Comparison of ENCODE assay signal across 24 cellular contexts in genomic region chr13:111511219-111511732, GRCh38.
"Had no signal": no experiment of that assay in that cellular context is flagged by ENCODE, and none has a peak within 500 bp of the region (broad histone marks: within the 10 kb centered on the region; RNA-seq: fewer than 3 reads in every experiment).

No MANE protein-coding gene starts in this region.

- ATAC-seq: activated CD4-positive, CD25-positive, alpha-beta regulatory T cell treated with anti-CD3 and anti-CD28 coated beads, Interleukin-2, amount 50 U/mL, for 24 hours; activated CD8-positive, alpha-beta T cell treated with anti-CD3 and anti-CD28 coated beads for 36 hours; activated T-cell treated with anti-CD3 and anti-CD28 coated beads, Interleukin-2, amount 50 U/mL, for 72 hours; body of pancreas; SK-N-SH treated with all-trans-retinoic acid at 6 μM for 48 hours had no signal

- H3K4me3 Mint-ChIP-seq: activated CD8-positive, alpha-beta T cell treated with anti-CD3 and anti-CD28 coated beads for 36 hours; activated naive CD4-positive, alpha-beta T cell treated with anti-CD3 and anti-CD28 coated beads, Interleukin-2, amount 50 U/mL, for 24 hours; activated T-cell treated with anti-CD3 and anti-CD28 coated beads, Interleukin-2, amount 50 U/mL, for 72 hours; central memory CD8-positive, alpha-beta T cell; T-helper 1 cell treated with Interleukin-12 subunit alpha and Interleukin-12 subunit beta and Interleukin-4 antibody, amounts not matched to agents 30 μg/mL and 1 μg/mL, for 36 hours had no signal

- H3K36me3 ChIP-seq: ascending aorta, Peyer's patch, SJSA1 had no signal

- H3K27me3 Mint-ChIP-seq: activated naive CD4-positive, alpha-beta T cell treated with anti-CD3 and anti-CD28 coated beads, Interleukin-2, amount 50 U/mL, for 24 hours had no signal

- H3K4me1 Mint-ChIP-seq: activated naive CD4-positive, alpha-beta T cell treated with anti-CD3 and anti-CD28 coated beads, Interleukin-2, amount 50 U/mL, for 24 hours; central memory CD8-positive, alpha-beta T cell had no signal

- DNase-seq: activated CD4-positive, alpha-beta T cell treated with anti-CD3 and anti-CD28 coated beads for 4 hours; activated CD8-positive, alpha-beta T cell treated with anti-CD3 and anti-CD28 coated beads for 36 hours; activated effector memory CD4-positive, alpha-beta T cell treated with Interleukin-2 at 50 U/mL for 16 hours; activated naive CD4-positive, alpha-beta T cell; activated T-cell treated with anti-CD3 and anti-CD28 coated beads, Interleukin-2, amount 50 U/mL, for 72 hours; body of pancreas; NCI-H1092; NCI-H1417; NCI-H1694; NCI-H2029; NCI-H2107; NCI-H2171 treated with DMSO at 0.1 percent for 48 hours; NCI-H510A treated with DMSO at 0.1 percent for 48 hours; Peyer's patch; Right ventricle myocardium superior had no signal

- H3K4me1 ChIP-seq: ascending aorta, body of pancreas, Peyer's patch, SJSA1 had no signal

- H3K9me3 ChIP-seq: ascending aorta, body of pancreas, Peyer's patch, SJSA1 had no signal

- H3K9me3 Mint-ChIP-seq: activated CD8-positive, alpha-beta T cell treated with anti-CD3 and anti-CD28 coated beads for 36 hours; activated naive CD4-positive, alpha-beta T cell treated with anti-CD3 and anti-CD28 coated beads, Interleukin-2, amount 50 U/mL, for 24 hours; activated T-cell treated with anti-CD3 and anti-CD28 coated beads, Interleukin-2, amount 50 U/mL, for 72 hours; central memory CD8-positive, alpha-beta T cell; T-helper 1 cell treated with Interleukin-12 subunit alpha and Interleukin-12 subunit beta and Interleukin-4 antibody, amounts not matched to agents 30 μg/mL and 1 μg/mL, for 36 hours had no signal

- H3K36me3 Mint-ChIP-seq: activated naive CD4-positive, alpha-beta T cell treated with anti-CD3 and anti-CD28 coated beads, Interleukin-2, amount 50 U/mL, for 24 hours had no signal

- H3K4me3 ChIP-seq: ascending aorta, body of pancreas, Peyer's patch, SJSA1 had no signal

- H3K27me3 ChIP-seq: ascending aorta, body of pancreas, Peyer's patch had no signal

- H3K27ac ChIP-seq: ascending aorta, body of pancreas, KMS-11, Peyer's patch, RWPE1, SJSA1 had no signal

- H3K27ac Mint-ChIP-seq: activated CD8-positive, alpha-beta T cell treated with anti-CD3 and anti-CD28 coated beads for 36 hours; activated naive CD4-positive, alpha-beta T cell treated with anti-CD3 and anti-CD28 coated beads, Interleukin-2, amount 50 U/mL, for 24 hours; activated T-cell treated with anti-CD3 and anti-CD28 coated beads, Interleukin-2, amount 50 U/mL, for 72 hours; T-helper 1 cell treated with Interleukin-12 subunit alpha and Interleukin-12 subunit beta and Interleukin-4 antibody, amounts not matched to agents 30 μg/mL and 1 μg/mL, for 36 hours had no signal
